In the genomic region with DNA sequence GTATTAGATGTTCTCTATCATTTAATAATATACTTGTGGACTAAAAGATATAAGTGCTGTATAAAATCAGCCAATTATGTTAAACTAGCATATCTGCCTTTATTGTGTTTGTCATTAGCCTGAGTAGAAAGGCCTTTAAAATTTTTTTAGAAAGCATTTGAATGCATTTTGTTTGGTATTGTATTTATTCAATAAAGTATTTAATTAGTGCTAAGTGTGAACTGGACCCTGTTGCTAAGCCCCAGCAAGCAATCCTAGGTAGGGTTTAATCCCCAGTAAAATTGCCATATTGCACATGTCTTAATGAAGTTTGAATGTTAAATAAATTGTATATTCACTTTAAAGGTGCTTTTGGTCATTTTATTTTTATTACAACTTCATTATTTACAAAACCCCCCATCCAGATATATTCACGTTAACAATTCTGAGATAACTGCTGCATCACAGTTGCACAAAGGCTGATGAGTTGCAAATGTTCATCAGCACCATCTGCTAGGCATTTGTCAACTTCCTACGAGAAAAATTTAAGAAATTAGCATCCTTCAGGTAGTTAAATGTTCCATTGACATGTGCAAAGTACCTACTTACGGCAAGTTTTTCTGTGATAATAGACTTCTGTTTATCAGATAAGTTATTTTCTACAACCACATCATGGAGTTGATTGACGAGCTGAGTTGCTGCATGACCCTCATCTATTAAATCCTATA, we compare ENCODE assay signal across 12 cellular contexts. TPM values are rescaled to one million over a fixed set of nuclear protein-coding genes. Genes with fewer than 3 reads are reported as not detected.
A peak's percentile ranks its signal among the peaks of the same experiment; 100 is the strongest.
DNase-seq lines count a peak whose midpoint lies in the region; ATAC-seq and TF ChIP-seq lines count a peak whose summit lies in the region.
"Had no signal": no experiment of that assay in that cellular context is flagged by ENCODE, and none has a peak within 500 bp of the region (broad histone marks: within the 10 kb centered on the region; RNA-seq: fewer than 3 reads in every experiment).

No MANE protein-coding gene starts in this region.

- ATAC-seq in GM18511 (IDR thresholded peaks at IDR 0.05; ENCODE audit: unreplicated experiment) (no peak), Right ventricle myocardium inferior (no peak), GM19455 (IDR thresholded peaks at IDR 0.05; ENCODE audit: unreplicated experiment) (no peak)

- DNase-seq in NCI-H1105 treated with DMSO at 0.1 percent for 48 hours (lab: John Stamatoyannopoulos, UW) (peak; percentile 27), NCI-H1105 (lab: John Stamatoyannopoulos, UW) (no peak), SK-N-DZ (ENCODE audit: low spot score) (peak; percentile 46), fibroblast of peridontal ligament (ENCODE audit: extremely low read depth) (peak; percentile 44), Right ventricle myocardium inferior (ENCODE audit: missing footprints) (no peak)
- DNase-seq: left ventricle myocardium superior, NCI-H2029, ovary had no signal

- TF ChIP-seq POLR2A in GM18951 (IDR thresholded peaks at IDR 0.05; ENCODE audit: extremely low read depth, insufficient read depth, insufficient read length), result peak; percentile 13

- intact Hi-C loops in Right ventricle myocardium inferior (cut with DNase I), result no loop called here

- in situ Hi-C loops in GM18951 (cut with MboI; ENCODE audit: low sequenced_read_pairs, unreplicated experiment), result no loop called here

RNA-seq across cellular contexts. Expression of a gene that starts 6.3 kb away (rescaled TPM):
- 698 and 722 TPM in 2 replicates for polyA plus RNA-seq in SK-N-DZ (2014; cell fraction: cytosol; rRNA removed)
- polyA plus RNA-seq in SK-N-DZ (2014; cell fraction: nucleus; rRNA removed), result 1,380 and 1,503 TPM in 2 replicates
- total RNA-seq in Right ventricle myocardium inferior, result 422 TPM

RNA-seq across cellular contexts. Expression of a gene that starts 16.6 kb away (rescaled TPM):
- polyA plus RNA-seq in SK-N-DZ (2014; cell fraction: cytosol; rRNA removed), result 215 and 256 TPM in 2 replicates
- 497 and 586 TPM in 2 replicates for polyA plus RNA-seq in SK-N-DZ (2014; cell fraction: nucleus; rRNA removed)
- total RNA-seq in Right ventricle myocardium inferior, result 11.1 TPM

RNA-seq across cellular contexts. Expression of a gene that starts 52.8 kb away (rescaled TPM):
- polyA plus RNA-seq in SK-N-DZ (2014; cell fraction: cytosol; rRNA removed), result 0.06 TPM in 1 of 2 replicates, not detected in the other
- not detected in 2 replicates for polyA plus RNA-seq in SK-N-DZ (2014; cell fraction: nucleus; rRNA removed)
- total RNA-seq in Right ventricle myocardium inferior, result 19.3 TPM
- total RNA-seq: fibroblast of lung had no signal
- polyA plus RNA-seq: fibroblast of lung had no signal

Comparison
In these comparisons a context has a peak if more than half of its experiments do, and no peak if none do; other contexts are left out.
1. DNase-seq: peak in NCI-H1105 treated with DMSO at 0.1 percent for 48 hours (single experiment), SK-N-DZ (single experiment) and fibroblast of peridontal ligament (single experiment); none in NCI-H1105 (single experiment) and Right ventricle myocardium inferior (single experiment).